In the genomic region with DNA sequence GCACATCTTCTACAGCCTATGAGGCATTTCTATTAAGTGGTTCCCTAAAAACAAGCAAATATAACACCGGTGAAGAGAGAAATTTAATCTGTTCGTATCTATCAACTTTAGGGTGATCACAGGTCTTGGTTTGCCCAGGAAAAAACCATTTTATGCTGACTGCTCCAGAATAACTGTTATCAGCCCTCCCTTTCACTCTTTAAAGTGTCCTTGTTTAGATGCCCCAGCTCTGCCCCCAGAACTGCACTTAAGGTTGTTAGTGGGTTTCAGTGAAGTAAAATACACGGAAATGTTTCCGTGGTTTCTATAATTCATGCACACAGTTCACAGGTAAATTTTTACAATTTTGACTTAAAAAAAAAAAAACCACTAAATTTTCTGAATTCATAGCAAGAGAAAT, we compare ENCODE assay signal across 29 cellular contexts.
"Had no signal": no experiment of that assay in that cellular context is flagged by ENCODE, and none has a peak within 500 bp of the region (broad histone marks: within the 10 kb centered on the region; RNA-seq: fewer than 3 reads in every experiment).

No MANE protein-coding gene starts in this region.

- H3K27ac Mint-ChIP-seq: activated CD4-positive, alpha-beta T cell treated with anti-CD3 and anti-CD28 coated beads, Interleukin-2, amount 10 ng/mL, durations not matched to agents 7 days and 5 days; activated naive CD4-positive, alpha-beta T cell treated with anti-CD3 and anti-CD28 coated beads, Interleukin-2, amount 50 U/mL, for 24 hours; activated T-helper 17 cell treated with anti-CD3 and anti-CD28 coated beads, Interleukin-2, amount 50 U/mL, for 72 hours; progenitor cell of endocrine pancreas; stimulated activated effector memory CD8-positive, alpha-beta T cell treated with anti-CD3 and anti-CD28 coated beads, Interleukin-12 subunit alpha, Interleukin-12 subunit beta, amount 100 ng/mL, for 72 hours; stimulated activated naive CD8-positive, alpha-beta T cell treated with anti-CD3 and anti-CD28 coated beads, Interleukin-15, Interleukin-2, amounts not matched to agents 100 ng/mL and 50 ng/mL, for 24 hours; T-helper 17 cell had no signal

- ATAC-seq: activated T-helper 17 cell treated with anti-CD3 and anti-CD28 coated beads, Interleukin-2, amount 50 U/mL, for 72 hours; body of pancreas; gastroesophageal sphincter; left cardiac atrium; left ventricle myocardium superior; stimulated activated effector memory CD8-positive, alpha-beta T cell treated with anti-CD3 and anti-CD28 coated beads, Interleukin-12 subunit alpha, Interleukin-12 subunit beta, amount 100 ng/mL, for 72 hours; T-helper 17 cell had no signal

- H3K4me3 ChIP-seq: adrenal gland, body of pancreas, coronary artery, dorsolateral prefrontal cortex, gastroesophageal sphincter, ovary, sigmoid colon, thoracic aorta had no signal

- H3K27ac ChIP-seq: adrenal gland, body of pancreas, coronary artery, dorsolateral prefrontal cortex, gastroesophageal sphincter, ovary, sigmoid colon, thoracic aorta had no signal

- H3K27me3 Mint-ChIP-seq: activated CD4-positive, alpha-beta T cell treated with anti-CD3 and anti-CD28 coated beads, Interleukin-2, amount 10 ng/mL, durations not matched to agents 7 days and 5 days; activated naive CD4-positive, alpha-beta T cell treated with anti-CD3 and anti-CD28 coated beads, Interleukin-2, amount 50 U/mL, for 24 hours; activated T-helper 17 cell treated with anti-CD3 and anti-CD28 coated beads, Interleukin-2, amount 50 U/mL, for 72 hours; progenitor cell of endocrine pancreas; stimulated activated naive CD8-positive, alpha-beta T cell treated with anti-CD3 and anti-CD28 coated beads, Interleukin-15, Interleukin-2, amounts not matched to agents 100 ng/mL and 50 ng/mL, for 24 hours; T-helper 17 cell had no signal

- H3K4me1 ChIP-seq: adrenal gland, body of pancreas, sigmoid colon had no signal

- H3K4me3 Mint-ChIP-seq: activated CD4-positive, alpha-beta T cell treated with anti-CD3 and anti-CD28 coated beads, Interleukin-2, amount 10 ng/mL, durations not matched to agents 7 days and 5 days; activated naive CD4-positive, alpha-beta T cell treated with anti-CD3 and anti-CD28 coated beads, Interleukin-2, amount 50 U/mL, for 24 hours; activated T-helper 17 cell treated with anti-CD3 and anti-CD28 coated beads, Interleukin-2, amount 50 U/mL, for 72 hours; stimulated activated effector memory CD8-positive, alpha-beta T cell treated with anti-CD3 and anti-CD28 coated beads, Interleukin-12 subunit alpha, Interleukin-12 subunit beta, amount 100 ng/mL, for 72 hours; stimulated activated naive CD8-positive, alpha-beta T cell treated with anti-CD3 and anti-CD28 coated beads, Interleukin-15, Interleukin-2, amounts not matched to agents 100 ng/mL and 50 ng/mL, for 24 hours; T-helper 17 cell had no signal

- H3K9me3 ChIP-seq: body of pancreas, gastroesophageal sphincter, ovary, sigmoid colon, thoracic aorta had no signal

- DNase-seq: activated CD4-positive, alpha-beta T cell treated with anti-CD3 and anti-CD28 coated beads, Interleukin-2, amount 10 ng/mL, durations not matched to agents 7 days and 5 days; activated CD4-positive, CD25-positive, alpha-beta regulatory T cell treated with anti-CD3 and anti-CD28 coated beads, Interleukin-2, amount 50 U/mL, for 72 hours; activated CD8-positive, alpha-beta memory T cell treated with anti-CD3 and anti-CD28 coated beads, Interleukin-2, amount 50 U/mL, for 4 hours; activated gamma-delta T cell treated with Interleukin-2 at 50 U/mL for 16 hours; activated T-cell treated with anti-CD3 and anti-CD28 coated beads, Interleukin-2, amount 50 U/mL, for 1 hour; adrenal gland; aorta; body of pancreas; cerebellar nuclear complex; dorsolateral prefrontal cortex; effector memory CD4-positive, alpha-beta T cell; hippocampal formation; left cardiac atrium; left ventricle myocardium superior; ovary; sigmoid colon; small intestine; stimulated activated CD4-positive, alpha-beta T cell treated with anti-CD3 and anti-CD28 coated beads, Interleukin-4, amount 100 ng/mL, for 24 hours; T-helper 17 cell; T1000; trophoblast cell had no signal

- H3K9me3 Mint-ChIP-seq: activated naive CD4-positive, alpha-beta T cell treated with anti-CD3 and anti-CD28 coated beads, Interleukin-2, amount 50 U/mL, for 24 hours; activated T-helper 17 cell treated with anti-CD3 and anti-CD28 coated beads, Interleukin-2, amount 50 U/mL, for 72 hours had no signal

- H3K27me3 ChIP-seq: adrenal gland, body of pancreas, dorsolateral prefrontal cortex, gastroesophageal sphincter, ovary, sigmoid colon had no signal

- H3K36me3 ChIP-seq: adrenal gland, gastroesophageal sphincter, ovary, sigmoid colon, thoracic aorta had no signal
